ENCODE assay signal across 10 cellular contexts in genomic region chr3:108130705-108131104, GRCh38. TPM values are rescaled to one million over a fixed set of nuclear protein-coding genes. Genes with fewer than 3 reads are reported as not detected.
A peak's percentile ranks its signal among the peaks of the same experiment; 100 is the strongest.
DNase-seq lines count a peak whose midpoint lies in the region; ATAC-seq and TF ChIP-seq lines count a peak whose summit lies in the region.
"Had no signal": no experiment of that assay in that cellular context is flagged by ENCODE, and none has a peak within 500 bp of the region (broad histone marks: within the 10 kb centered on the region; RNA-seq: fewer than 3 reads in every experiment).

No MANE protein-coding gene starts in this region.

- H3K9me3 Mint-ChIP-seq in activated T-cell treated with anti-CD3 and anti-CD28 coated beads, Interleukin-2, amount 50 U/mL, for 72 hours: peaks cover 3 to 4% of the 10 kb centered on the region in 2 donors
- H3K9me3 Mint-ChIP-seq in dendritic cell treated with granulocyte-macrophage colony-stimulating factor and Interleukin-4, amounts not matched to agents 40 ng/mL and 50 ng/mL, for 4 days: no peaks in the 10 kb centered on the region
- H3K9me3 Mint-ChIP-seq in activated CD8-positive, alpha-beta memory T cell treated with anti-CD3 and anti-CD28 coated beads, Interleukin-2, amount 10 ng/mL, durations not matched to agents 7 days and 5 days (ENCODE audit: low read depth): no peaks in the 10 kb centered on the region

- no peaks in the 10 kb centered on the region for H3K27me3 Mint-ChIP-seq in activated T-cell treated with anti-CD3 and anti-CD28 coated beads, Interleukin-2, amount 50 U/mL, for 72 hours (ENCODE audit: low read depth)
- no peaks in the 10 kb centered on the region for H3K27me3 Mint-ChIP-seq in dendritic cell treated with granulocyte-macrophage colony-stimulating factor and Interleukin-4, amounts not matched to agents 40 ng/mL and 50 ng/mL, for 4 days
- H3K27me3 Mint-ChIP-seq in activated CD8-positive, alpha-beta memory T cell treated with anti-CD3 and anti-CD28 coated beads, Interleukin-2, amount 10 ng/mL, durations not matched to agents 7 days and 5 days: no peaks in the 10 kb centered on the region

- H3K36me3 Mint-ChIP-seq in activated T-cell treated with anti-CD3 and anti-CD28 coated beads, Interleukin-2, amount 50 U/mL, for 72 hours (ENCODE audit: insufficient read depth in 2 of 2): peaks cover 29 to 42% of the 10 kb centered on the region in 2 donors
- H3K36me3 Mint-ChIP-seq in dendritic cell treated with granulocyte-macrophage colony-stimulating factor and Interleukin-4, amounts not matched to agents 40 ng/mL and 50 ng/mL, for 4 days (ENCODE audit: low read depth): no peaks in the 10 kb centered on the region
- peaks cover 37% of the 10 kb centered on the region for H3K36me3 Mint-ChIP-seq in activated CD8-positive, alpha-beta memory T cell treated with anti-CD3 and anti-CD28 coated beads, Interleukin-2, amount 10 ng/mL, durations not matched to agents 7 days and 5 days

- no peaks in the 10 kb centered on the region for H3K27me3 ChIP-seq in spleen (replicated peaks in 1 of 7)

- peaks cover 90% of the 10 kb centered on the region for H3K4me1 Mint-ChIP-seq in activated T-cell treated with anti-CD3 and anti-CD28 coated beads, Interleukin-2, amount 50 U/mL, for 72 hours (ENCODE audit: low read depth)
- H3K4me1 Mint-ChIP-seq in dendritic cell treated with granulocyte-macrophage colony-stimulating factor and Interleukin-4, amounts not matched to agents 40 ng/mL and 50 ng/mL, for 4 days (ENCODE audit: low read depth): peaks cover 64% of the 10 kb centered on the region
- H3K4me1 Mint-ChIP-seq in activated CD8-positive, alpha-beta memory T cell treated with anti-CD3 and anti-CD28 coated beads, Interleukin-2, amount 10 ng/mL, durations not matched to agents 7 days and 5 days: peaks cover 84% of the 10 kb centered on the region

- intact Hi-C loops in dendritic cell treated with granulocyte-macrophage colony-stimulating factor and Interleukin-4, amounts not matched to agents 40 ng/mL and 50 ng/mL, for 4 days (cut with micrococcal nuclease): no loop called here
- intact Hi-C loops in spleen (cut with DNase I; ENCODE audit: low total_unique reads): no loop called here

- no peak for TF ChIP-seq CTCF in spleen (IDR thresholded peaks at IDR 0.05 in 8 of 11, conservative IDR thresholded peaks at IDR 0.05 in 3 of 11)

- CTCF ChIA-PET in activated CD8-positive, alpha-beta memory T cell treated with anti-CD3 and anti-CD28 coated beads, Interleukin-2, amount 10 ng/mL, durations not matched to agents 7 days and 5 days (lab: Charles Lee): interaction anchor here (0.6 to 1.8 kb wide), 3 partner anchors 26 to 257 kb away, joined by 3 to 5 read pairs (median 3); no protein-coding TSS in a partner anchor

- peak overlapping the region; percentile 98 for H3K27ac Mint-ChIP-seq in activated T-cell treated with anti-CD3 and anti-CD28 coated beads, Interleukin-2, amount 50 U/mL, for 72 hours
- H3K27ac Mint-ChIP-seq in dendritic cell treated with granulocyte-macrophage colony-stimulating factor and Interleukin-4, amounts not matched to agents 40 ng/mL and 50 ng/mL, for 4 days: peak overlapping the region; percentile 86
- H3K27ac Mint-ChIP-seq in activated CD8-positive, alpha-beta memory T cell treated with anti-CD3 and anti-CD28 coated beads, Interleukin-2, amount 10 ng/mL, durations not matched to agents 7 days and 5 days: no peak overlapping the region

- peak overlapping the region; percentile 57 to 87 for H3K4me3 Mint-ChIP-seq in activated T-cell treated with anti-CD3 and anti-CD28 coated beads, Interleukin-2, amount 50 U/mL, for 72 hours
- H3K4me3 Mint-ChIP-seq in dendritic cell treated with granulocyte-macrophage colony-stimulating factor and Interleukin-4, amounts not matched to agents 40 ng/mL and 50 ng/mL, for 4 days: no peak overlapping the region
- no peak overlapping the region for H3K4me3 Mint-ChIP-seq in activated CD8-positive, alpha-beta memory T cell treated with anti-CD3 and anti-CD28 coated beads, Interleukin-2, amount 10 ng/mL, durations not matched to agents 7 days and 5 days

- H3K9me3 ChIP-seq in spleen: no peaks in the 10 kb centered on the region

- in situ Hi-C loops in KBM-7 (cut with MboI; ENCODE audit: low pct_unique_long_range_greater_than_20kb, low sequenced_read_pairs): no loop called here

- DNase-seq in activated T-cell treated with anti-CD3 and anti-CD28 coated beads, Interleukin-2, amount 50 U/mL, for 72 hours: no peak
- no peak for DNase-seq in activated T-cell treated with anti-CD3 and anti-CD28 coated beads, Interleukin-2, amount 50 U/mL, for 48 hours
- DNase-seq in RKO (ENCODE audit: low spot score): peak; percentile 49
- no peak for DNase-seq in spleen
- no peak for DNase-seq in activated CD8-positive, alpha-beta memory T cell treated with anti-CD3 and anti-CD28 coated beads, Interleukin-2, amount 10 ng/mL, durations not matched to agents 7 days and 5 days
- DNase-seq in activated CD8-positive, alpha-beta memory T cell treated with anti-CD3 and anti-CD28 coated beads, Interleukin-2, amount 50 U/mL, for 4 hours: no peak
- no peak for DNase-seq in KBM-7
- DNase-seq: activated CD4-positive, alpha-beta T cell treated with anti-CD3 and anti-CD28 coated beads, Interleukin-2, amount 50 U/mL, for 1 hour; NCI-H2107 had no signal

- no peak for TF ChIP-seq POLR2A in spleen (IDR thresholded peaks at IDR 0.05)

- H3K4me3 ChIP-seq in spleen: no peak overlapping the region

- H3K27ac ChIP-seq in spleen: peak overlapping the region in 6 of 8 donors; percentile 25 to 96 (median 80)

- H3K4me1 ChIP-seq in spleen: peaks cover 25 to 99% (median 79%) of the 10 kb centered on the region in 6 donors

- peak; percentile 28 to 29 for ATAC-seq in activated T-cell treated with anti-CD3 and anti-CD28 coated beads, Interleukin-2, amount 50 U/mL, for 72 hours (replicated peaks in 1 of 2)
- no peak for ATAC-seq in activated CD8-positive, alpha-beta memory T cell treated with anti-CD3 and anti-CD28 coated beads, Interleukin-2, amount 10 ng/mL, durations not matched to agents 7 days and 5 days

- H3K36me3 ChIP-seq in spleen: no peaks in the 10 kb centered on the region

RNA-seq across cellular contexts. Expression of gene CD47, which starts 39.9 kb away (rescaled TPM):
- total RNA-seq in activated T-cell treated with anti-CD3 and anti-CD28 coated beads, Interleukin-2, amount 50 U/mL, for 72 hours: 100 to 1,000 TPM; 139 to 153 TPM
- total RNA-seq in spleen: 100 to 1,000 TPM; 106 to 156 (median 130) TPM
- 10 to 100 TPM; 48.2 to 54.6 (median 51.0) TPM for polyA plus RNA-seq in spleen
- 100 to 1,000 TPM; 111 to 133 TPM for total RNA-seq in activated CD8-positive, alpha-beta memory T cell treated with anti-CD3 and anti-CD28 coated beads, Interleukin-2, amount 10 ng/mL, durations not matched to agents 7 days and 5 days

Comparison
In these comparisons a context has a peak if more than half of its experiments do, and no peak if none do; other contexts are left out.
1. H3K4me3 Mint-ChIP-seq: peak in activated T-cell treated with anti-CD3 and anti-CD28 coated beads, Interleukin-2, amount 50 U/mL, for 72 hours (2 of 2); none in dendritic cell treated with granulocyte-macrophage colony-stimulating factor and Interleukin-4, amounts not matched to agents 40 ng/mL and 50 ng/mL, for 4 days (single experiment) and activated CD8-positive, alpha-beta memory T cell treated with anti-CD3 and anti-CD28 coated beads, Interleukin-2, amount 10 ng/mL, durations not matched to agents 7 days and 5 days (single experiment).